Comparison of ENCODE assay signal across 2 cellular contexts in the genomic region with DNA sequence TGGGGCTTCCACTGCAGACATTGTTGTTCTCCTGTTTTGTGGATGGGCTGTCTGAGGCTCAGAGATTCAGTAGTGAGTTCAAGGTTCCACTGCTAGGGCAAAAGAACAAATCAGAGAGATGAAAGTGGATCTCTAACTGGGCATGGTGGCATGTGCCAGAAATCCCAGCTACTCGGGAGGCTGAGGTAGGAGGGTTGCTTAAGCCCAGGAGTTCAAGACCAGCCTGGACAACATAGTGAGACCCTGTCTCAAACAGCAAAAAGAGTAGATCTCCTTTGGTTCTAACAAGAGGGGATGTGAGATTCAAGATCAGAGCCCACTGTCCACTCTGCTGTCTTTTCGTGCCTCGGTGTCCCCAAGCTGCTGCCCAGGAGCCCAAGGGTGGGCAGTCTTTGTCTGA.
A peak's percentile ranks its signal among the peaks of the same experiment; 100 is the strongest.
TF ChIP-seq lines count a peak whose summit lies in the region.

No MANE protein-coding gene starts in this region.

TF ChIP-seq in K562, 482 proteins besides CTCF, POLR2A, EP300 and RAD21:
- TF ChIP-seq CREB1 (IDR thresholded peaks at IDR 0.05) (no peak), CREB1 (CRISPR knock-in tag; IDR thresholded peaks at IDR 0.05) (no peak), DPF2 (IDR thresholded peaks at IDR 0.05) (no peak), ZNF785 (CRISPR knock-in tag; IDR thresholded peaks at IDR 0.05) (no peak), ZNF121 (CRISPR knock-in tag; conservative IDR thresholded peaks at IDR 0.05) (peak; percentile 54; the same call in 1 of the 2 replicates), ZNF766 (CRISPR knock-in tag; conservative IDR thresholded peaks at IDR 0.05) (no peak)

TF ChIP-seq in HepG2, 621 proteins besides CTCF, POLR2A, EP300 and RAD21:
- TF ChIP-seq ZNF121 (CRISPR knock-in tag; IDR thresholded peaks at IDR 0.05): peak; percentile 85
- no peak for TF ChIP-seq NKX3-1 (CRISPR knock-in tag; IDR thresholded peaks at IDR 0.05)
TF ChIP-seq in HepG2: peak in this region for 1.
